12 cellular contexts compared by ENCODE assay signal in the genomic region with DNA sequence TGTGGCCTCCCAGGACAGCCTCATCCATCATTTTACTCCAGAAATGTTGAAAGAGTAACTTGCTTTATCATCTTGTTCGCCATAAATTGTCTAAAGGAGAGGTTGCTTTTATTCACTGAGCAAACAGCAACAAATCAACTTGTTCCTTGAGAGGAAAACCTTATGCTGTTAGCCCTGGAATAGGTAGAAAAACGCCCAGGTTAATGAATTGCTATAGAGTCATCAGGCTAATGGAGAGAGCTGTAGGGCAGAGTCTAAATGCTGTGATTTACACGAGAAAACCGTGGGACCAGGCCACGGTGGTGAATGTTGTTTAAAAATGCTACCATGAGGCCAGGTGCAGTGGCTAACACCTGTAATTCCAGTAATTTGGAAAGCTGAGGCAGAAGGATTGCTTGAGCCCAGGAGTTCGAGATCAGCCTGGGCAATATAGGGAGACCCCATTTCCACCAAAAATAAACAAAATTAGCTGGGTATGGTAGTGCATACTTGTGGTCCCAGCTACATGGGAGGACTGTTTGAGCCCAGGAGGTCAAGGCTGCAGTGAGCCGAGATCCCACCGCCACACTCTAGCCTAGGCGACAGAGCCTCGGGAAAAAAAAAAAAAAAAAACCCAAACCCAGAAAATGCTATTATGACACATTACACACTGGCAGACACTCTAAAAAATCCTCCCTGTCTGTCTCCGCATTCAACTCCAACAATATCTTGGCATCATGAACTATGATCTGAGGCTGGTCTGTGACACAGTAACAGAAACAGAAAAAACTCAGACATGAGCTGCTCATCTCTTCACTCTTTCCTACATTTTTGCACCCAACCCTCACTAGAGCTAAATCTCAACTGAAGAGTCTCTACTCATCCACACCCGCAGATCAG.
DNase-seq lines count a peak whose midpoint lies in the region; ATAC-seq and TF ChIP-seq lines count a peak whose summit lies in the region.
"Had no signal": no experiment of that assay in that cellular context is flagged by ENCODE, and none has a peak within 500 bp of the region (broad histone marks: within the 10 kb centered on the region; RNA-seq: fewer than 3 reads in every experiment).

No MANE protein-coding gene starts in this region.

- CTCF ChIA-PET in Calu3 (lab: Charles Lee), result interaction anchor here (0.7 to 1.4 kb wide), 2 partner anchors 9 to 177 kb away, joined by 3 to 4 read pairs; no protein-coding TSS in a partner anchor
- CTCF ChIA-PET in PC-9 (lab: Charles Lee), result interaction anchor here (1.9 kb wide), 1 partner anchor 455 kb away, joined by 5 read pairs; no protein-coding TSS in a partner anchor
- CTCF ChIA-PET in RWPE1 (lab: Yijun Ruan, JAX), result no interaction called here

- no peak for DNase-seq in Calu3
- DNase-seq in PC-9, result no peak
- no peak for DNase-seq in esophagus squamous epithelium (lab: John Stamatoyannopoulos, UW)
- DNase-seq in ovary, result no peak
- no peak for DNase-seq in activated CD4-positive, alpha-beta T cell treated with anti-CD3 and anti-CD28 coated beads, Interleukin-2, amount 10 ng/mL, durations not matched to agents 24 days and 14 days
- DNase-seq in RWPE1 (ENCODE audit: low spot score), result no peak
- DNase-seq: activated B cell treated with CpG ODN at 0.5 μM for 24 hours, RPMI8226 had no signal

- TF ChIP-seq EP300 in neural cell (conservative IDR thresholded peaks at IDR 0.05; ENCODE audit: poor library complexity, severe bottlenecking) (no peak), ovary (IDR thresholded peaks at IDR 0.05) (no peak)

- H4K20me1 ChIP-seq in PC-9 (ENCODE audit: insufficient read depth) (no peaks in the 10 kb centered on the region), neural cell (ENCODE audit: insufficient read depth) (no peaks in the 10 kb centered on the region)

- peaks cover 6% of the 10 kb centered on the region for H3K9me3 Mint-ChIP-seq in Calu3 (ENCODE audit: low read depth, unreplicated experiment)
- H3K9me3 Mint-ChIP-seq in activated CD4-positive, alpha-beta T cell treated with anti-CD3 and anti-CD28 coated beads, Interleukin-2, amount 10 ng/mL, durations not matched to agents 24 days and 14 days, result no peaks in the 10 kb centered on the region
- H3K9me3 Mint-ChIP-seq: activated B cell treated with CpG ODN at 0.5 μM for 24 hours; activated T-helper 17 cell treated with anti-CD3 and anti-CD28 coated beads, Interleukin-2, amount 50 U/mL, for 72 hours had no signal

- H3K79me2 ChIP-seq in PC-9 (ENCODE audit: low read depth), result 0 out of 2 replicates have a peak, but pooled peaks cover 4% of the 10 kb centered on the region
- H3K79me2 ChIP-seq in neural cell (replicated peaks; ENCODE audit: insufficient read depth, low read length), result peaks cover 79% of the 10 kb centered on the region

- no peak for TF ChIP-seq POLR2A in esophagus squamous epithelium (IDR thresholded peaks at IDR 0.05)
- no peak for TF ChIP-seq POLR2A in ovary (IDR thresholded peaks at IDR 0.05)

- TF ChIP-seq RAD21 in neural cell (conservative IDR thresholded peaks at IDR 0.05), result no peak

- 63 to 68% methylated on average over 12 of the region's 12 CpGs for WGBS in esophagus squamous epithelium, 2 donors
- 80 to 86% (median 84%) methylated on average over 12 of the region's 12 CpGs for whole genome bisulfite sequencing in ovary, 3 donors

- TF ChIP-seq CTCF in Calu3 (IDR thresholded peaks at IDR 0.05; ENCODE audit: unreplicated experiment) (no peak), PC-9 (conservative IDR thresholded peaks at IDR 0.05) (no peak), esophagus squamous epithelium (IDR thresholded peaks at IDR 0.05) (no peak), neural cell (IDR thresholded peaks at IDR 0.05; ENCODE audit: poor library complexity, severe bottlenecking) (no peak), ovary (IDR thresholded peaks at IDR 0.05) (no peak), RWPE1 (conservative IDR thresholded peaks at IDR 0.05; ENCODE audit: low read depth) (no peak)

- H3K4me3 Mint-ChIP-seq in Calu3 (ENCODE audit: low read depth, unreplicated experiment), result peak overlapping the region; percentile 75
- H3K4me3 Mint-ChIP-seq in activated CD4-positive, alpha-beta T cell treated with anti-CD3 and anti-CD28 coated beads, Interleukin-2, amount 10 ng/mL, durations not matched to agents 24 days and 14 days, result no peak overlapping the region
- H3K4me3 Mint-ChIP-seq: activated B cell treated with CpG ODN at 0.5 μM for 24 hours; activated T-helper 17 cell treated with anti-CD3 and anti-CD28 coated beads, Interleukin-2, amount 50 U/mL, for 72 hours; CD14-positive monocyte had no signal

- H3K4me1 Mint-ChIP-seq in Calu3 (ENCODE audit: low read depth, unreplicated experiment), result peaks cover 53% of the 10 kb centered on the region
- H3K4me1 Mint-ChIP-seq in activated CD4-positive, alpha-beta T cell treated with anti-CD3 and anti-CD28 coated beads, Interleukin-2, amount 10 ng/mL, durations not matched to agents 24 days and 14 days, result no peaks in the 10 kb centered on the region
- H3K4me1 Mint-ChIP-seq: activated B cell treated with CpG ODN at 0.5 μM for 24 hours; activated T-helper 17 cell treated with anti-CD3 and anti-CD28 coated beads, Interleukin-2, amount 50 U/mL, for 72 hours; CD14-positive monocyte had no signal

- H3K36me3 Mint-ChIP-seq in Calu3 (ENCODE audit: insufficient read depth, unreplicated experiment), result peaks cover 83% of the 10 kb centered on the region
- H3K36me3 Mint-ChIP-seq in activated CD4-positive, alpha-beta T cell treated with anti-CD3 and anti-CD28 coated beads, Interleukin-2, amount 10 ng/mL, durations not matched to agents 24 days and 14 days (ENCODE audit: low read depth), result no peaks in the 10 kb centered on the region
- H3K36me3 Mint-ChIP-seq: CD14-positive monocyte had no signal

- H3K4me2 ChIP-seq in PC-9 (peak overlapping the region; percentile 74), neural cell (ENCODE audit: low read length) (peak overlapping the region; percentile 81)

- H3K27me3 ChIP-seq in PC-9 (ENCODE audit: insufficient read depth, low read depth), result no peaks in the 10 kb centered on the region
- H3K27me3 ChIP-seq in esophagus squamous epithelium, result no peaks in the 10 kb centered on the region
- H3K27me3 ChIP-seq in neural cell (ENCODE audit: insufficient read depth, low read depth, low read length), result no peaks in the 10 kb centered on the region
- H3K27me3 ChIP-seq in ovary, result no peaks in the 10 kb centered on the region

- intact Hi-C loops in Calu3 (cut with micrococcal nuclease; ENCODE audit: unreplicated experiment) (loop anchor here (5.0 kb wide), 1 partner anchor 157 kb away; no protein-coding TSS in a partner anchor), PC-9 (cut with micrococcal nuclease; ENCODE audit: unreplicated experiment) (no loop called here), esophagus squamous epithelium (cut with DNase I) (no loop called here), ovary (cut with DNase I) (no loop called here)
- intact Hi-C loops in activated CD4-positive, alpha-beta T cell treated with anti-CD3 and anti-CD28 coated beads, Interleukin-2, amount 10 ng/mL, durations not matched to agents 24 days and 14 days (cut with micrococcal nuclease), result no loop called here

- POLR2A ChIA-PET in PC-9 (lab: Charles Lee; ENCODE audit: unreplicated experiment), result no interaction called here
- POLR2A ChIA-PET in RWPE1 (lab: Yijun Ruan, JAX; ENCODE audit: low non-redundant PET), result no interaction called here

- no peaks in the 10 kb centered on the region for H3K27me3 Mint-ChIP-seq in Calu3 (ENCODE audit: unreplicated experiment)
- peaks cover 25% of the 10 kb centered on the region for H3K27me3 Mint-ChIP-seq in activated CD4-positive, alpha-beta T cell treated with anti-CD3 and anti-CD28 coated beads, Interleukin-2, amount 10 ng/mL, durations not matched to agents 24 days and 14 days

- H2AFZ ChIP-seq in PC-9 (peak overlapping the region; percentile 84), neural cell (ENCODE audit: low read depth, low read length) (peak overlapping the region; percentile 70)

- no peak for ATAC-seq in HG03095 (IDR thresholded peaks at IDR 0.05; ENCODE audit: unreplicated experiment)
- ATAC-seq: activated T-helper 17 cell treated with anti-CD3 and anti-CD28 coated beads, Interleukin-2, amount 50 U/mL, for 72 hours had no signal

- peaks cover 36% of the 10 kb centered on the region for H3F3A ChIP-seq in PC-9 (ENCODE audit: insufficient read depth, low read depth)
- peaks cover 10% of the 10 kb centered on the region for H3F3A ChIP-seq in neural cell (ENCODE audit: insufficient read depth, low read length, poor library complexity, severe bottlenecking)

- H3K9me3 ChIP-seq in PC-9 (ENCODE audit: insufficient read depth, low read depth), result no peaks in the 10 kb centered on the region
- no peaks in the 10 kb centered on the region for H3K9me3 ChIP-seq in esophagus squamous epithelium
- H3K9me3 ChIP-seq in neural cell (ENCODE audit: low read length), result no peaks in the 10 kb centered on the region
- H3K9me3 ChIP-seq in ovary, result no peaks in the 10 kb centered on the region

- H3K9me2 ChIP-seq in PC-9 (ENCODE audit: insufficient read depth) (no peaks in the 10 kb centered on the region), neural cell (ENCODE audit: insufficient read depth, low read length) (no peaks in the 10 kb centered on the region)

- H3K27ac Mint-ChIP-seq in Calu3 (ENCODE audit: unreplicated experiment), result peak overlapping the region; percentile 100
- H3K27ac Mint-ChIP-seq in activated CD4-positive, alpha-beta T cell treated with anti-CD3 and anti-CD28 coated beads, Interleukin-2, amount 10 ng/mL, durations not matched to agents 24 days and 14 days, result no peak overlapping the region
- H3K27ac Mint-ChIP-seq: activated B cell treated with CpG ODN at 0.5 μM for 24 hours; activated T-helper 17 cell treated with anti-CD3 and anti-CD28 coated beads, Interleukin-2, amount 50 U/mL, for 72 hours; CD14-positive monocyte had no signal

- BruUV-seq in Calu3 (replicated peaks; lab: Mats Ljungman, UMichigan) (TSS peak; percentile 42), PC-9 (replicated peaks; lab: Mats Ljungman, UMichigan) (no TSS peak)

- H3K27ac ChIP-seq in PC-9, result peak overlapping the region; percentile 97
- peak overlapping the region; percentile 23 to 46 (median 34) for H3K27ac ChIP-seq in esophagus squamous epithelium
- peak overlapping the region; percentile 67 for H3K27ac ChIP-seq in neural cell (ENCODE audit: low read length)
- H3K27ac ChIP-seq in ovary, result no peak overlapping the region
- no peak overlapping the region for H3K27ac ChIP-seq in RWPE1

- peaks cover 28% of the 10 kb centered on the region for H3K4me1 ChIP-seq in PC-9 (replicated peaks; ENCODE audit: insufficient read depth)
- H3K4me1 ChIP-seq in esophagus squamous epithelium, result peaks cover 0 to 44% (median 23%) of the 10 kb centered on the region in 3 donors
- peaks cover 2% of the 10 kb centered on the region for H3K4me1 ChIP-seq in ovary (ENCODE audit: insufficient read depth)

- H3K9ac ChIP-seq in neural cell (ENCODE audit: low read length), result peak overlapping the region; percentile 52

- H3K4me3 ChIP-seq in PC-9 (peak overlapping the region; percentile 27; the same call in 1 of the 2 replicates), esophagus squamous epithelium (peak overlapping the region in 1 of 4 donors; percentile 1), neural cell (ENCODE audit: low read length) (peak overlapping the region; percentile 54), ovary (no peak overlapping the region)

- H3K36me3 ChIP-seq in PC-9 (ENCODE audit: low read depth) (no peaks in the 10 kb centered on the region), esophagus squamous epithelium (peaks cover 0 to 24% (median 0%) of the 10 kb centered on the region in 3 donors), neural cell (ENCODE audit: insufficient read depth, low read length) (no peaks in the 10 kb centered on the region), ovary (no peaks in the 10 kb centered on the region)

Comparison
In these comparisons a context has a peak if more than half of its experiments do, and no peak if none do; other contexts are left out.
1. H3K27ac ChIP-seq: peak in PC-9 (single experiment), esophagus squamous epithelium (4 of 4) and neural cell (single experiment); none in ovary (0 of 2) and RWPE1 (single experiment).